1 cellular context compared by ENCODE assay signal in the genomic region with DNA sequence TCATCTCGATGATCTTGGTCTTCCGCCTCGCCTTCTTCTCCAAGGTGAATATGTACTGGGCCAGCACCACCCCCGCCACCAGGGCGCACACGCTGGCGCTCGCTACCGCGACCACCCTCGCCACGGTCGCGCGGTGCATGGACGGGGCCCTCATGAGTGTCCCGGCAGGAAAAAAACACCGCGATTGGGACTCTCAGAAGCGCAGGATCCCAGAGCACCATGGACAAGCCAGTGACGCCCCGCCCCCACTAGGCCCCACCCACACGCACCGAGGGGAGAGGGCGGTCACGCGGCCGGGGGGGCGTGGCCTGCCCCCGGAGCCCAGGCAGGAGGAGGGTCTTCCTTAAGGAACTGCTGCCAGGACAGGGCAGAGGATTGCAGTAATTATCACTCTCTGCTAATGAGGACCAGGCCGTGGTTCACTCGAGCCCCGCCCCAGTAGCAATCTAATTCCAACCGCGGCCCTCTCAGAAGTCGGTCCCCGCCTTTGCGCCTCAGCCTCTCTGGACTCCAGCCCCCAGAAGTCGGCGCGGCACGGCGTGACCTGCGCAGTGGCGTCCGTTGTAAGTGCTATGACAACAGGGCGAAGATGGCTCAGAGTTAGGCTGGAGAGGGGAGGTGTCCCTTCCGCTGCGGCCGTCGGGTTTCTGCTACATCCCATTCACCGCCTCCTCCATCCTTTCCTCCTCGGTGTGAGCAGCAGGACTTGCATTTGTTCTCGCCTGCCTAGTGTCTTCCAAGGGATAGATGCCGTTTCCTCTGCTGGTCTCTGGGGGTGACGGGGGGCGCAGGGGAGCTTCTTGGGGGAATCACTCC.
TF ChIP-seq lines count a peak whose summit lies in the region.

A gene (plus strand): TSS at position 575 of the 816 bp plus-strand sequence. CDS start 16,689 bp downstream, outside the sequence.

TF ChIP-seq in HepG2, 621 proteins besides CTCF, POLR2A, EP300 and RAD21 (continued from another document and continues in another):
- TF ChIP-seq, protein P1, sequence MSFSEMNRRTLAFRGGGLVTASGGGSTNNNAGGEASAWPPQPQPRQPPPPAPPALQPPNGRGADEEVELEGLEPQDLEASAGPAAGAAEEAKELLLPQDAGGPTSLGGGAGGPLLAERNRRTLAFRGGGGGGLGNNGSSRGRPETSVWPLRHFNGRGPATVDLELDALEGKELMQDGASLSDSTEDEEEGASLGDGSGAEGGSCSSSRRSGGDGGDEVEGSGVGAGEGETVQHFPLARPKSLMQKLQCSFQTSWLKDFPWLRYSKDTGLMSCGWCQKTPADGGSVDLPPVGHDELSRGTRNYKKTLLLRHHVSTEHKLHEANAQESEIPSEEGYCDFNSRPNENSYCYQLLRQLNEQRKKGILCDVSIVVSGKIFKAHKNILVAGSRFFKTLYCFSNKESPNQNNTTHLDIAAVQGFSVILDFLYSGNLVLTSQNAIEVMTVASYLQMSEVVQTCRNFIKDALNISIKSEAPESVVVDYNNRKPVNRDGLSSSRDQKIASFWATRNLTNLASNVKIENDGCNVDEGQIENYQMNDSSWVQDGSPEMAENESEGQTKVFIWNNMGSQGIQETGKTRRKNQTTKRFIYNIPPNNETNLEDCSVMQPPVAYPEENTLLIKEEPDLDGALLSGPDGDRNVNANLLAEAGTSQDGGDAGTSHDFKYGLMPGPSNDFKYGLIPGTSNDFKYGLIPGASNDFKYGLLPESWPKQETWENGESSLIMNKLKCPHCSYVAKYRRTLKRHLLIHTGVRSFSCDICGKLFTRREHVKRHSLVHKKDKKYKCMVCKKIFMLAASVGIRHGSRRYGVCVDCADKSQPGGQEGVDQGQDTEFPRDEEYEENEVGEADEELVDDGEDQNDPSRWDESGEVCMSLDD (CRISPR knock-in tag; IDR thresholded peaks at IDR 0.05; ENCODE audit: borderline replicate concordance): no peak
- TF ChIP-seq ZNF775 (CRISPR knock-in tag; IDR thresholded peaks at IDR 0.05; ENCODE audit: borderline replicate concordance) (no peak), HDAC2 (CRISPR knock-in tag; IDR thresholded peaks at IDR 0.05) (peak; percentile 55; the same call in 1 of the 2 replicates), ZNF12 (CRISPR knock-in tag; IDR thresholded peaks at IDR 0.05) (no peak), TAF1 (CRISPR knock-in tag; IDR thresholded peaks at IDR 0.05) (no peak; the same call in 1 of the 2 replicates), GATAD1 (CRISPR knock-in tag; IDR thresholded peaks at IDR 0.05) (peak; percentile 61), KDM4B (CRISPR knock-in tag; IDR thresholded peaks at IDR 0.05) (no peak), DNMT3B (CRISPR knock-in tag; conservative IDR thresholded peaks at IDR 0.05) (no peak), SP140L (CRISPR knock-in tag; IDR thresholded peaks at IDR 0.05; ENCODE audit: borderline replicate concordance) (no peak), ZNF616 (CRISPR knock-in tag; IDR thresholded peaks at IDR 0.05; ENCODE audit: low read depth) (no peak; the same call in 1 of the 2 replicates), MAZ (IDR thresholded peaks at IDR 0.05; ENCODE audit: borderline replicate concordance, low read depth, low read length) (peak; percentile 61; the same call in 1 of the 2 replicates), MAZ (CRISPR knock-in tag; IDR thresholded peaks at IDR 0.05; ENCODE audit: low read depth) (peak; percentile 54; the same call in 1 of the 2 replicates), ATRX (CRISPR knock-in tag; IDR thresholded peaks at IDR 0.05; ENCODE audit: borderline replicate concordance) (no peak), SIN3B (IDR thresholded peaks at IDR 0.05; ENCODE audit: low read length) (no peak), ARNT2 (CRISPR knock-in tag; IDR thresholded peaks at IDR 0.05; ENCODE audit: low read depth) (no peak), TEAD2 (CRISPR knock-in tag; IDR thresholded peaks at IDR 0.05) (no peak), FIP1L1 (IDR thresholded peaks at IDR 0.05; ENCODE audit: borderline replicate concordance, insufficient read depth, low read depth, low read length) (no peak), ZNF510 (CRISPR knock-in tag; IDR thresholded peaks at IDR 0.05; ENCODE audit: low read depth) (no peak), KLF16 (CRISPR knock-in tag; IDR thresholded peaks at IDR 0.05) (peak in 1 of 2 experiments; percentile 43; a peak in 1 of 4 replicates), ZNF235 (CRISPR knock-in tag; IDR thresholded peaks at IDR 0.05; ENCODE audit: borderline replicate concordance) (peak; percentile 68; the same call in 1 of the 2 replicates), SP4 (CRISPR knock-in tag; IDR thresholded peaks at IDR 0.05) (peak; percentile 79), ZNF24 (IDR thresholded peaks at IDR 0.05) (no peak), ZNF253 (CRISPR knock-in tag; IDR thresholded peaks at IDR 0.05; ENCODE audit: borderline replicate concordance) (0 out of 2 replicates have a peak, but pooled peaks have one; percentile 59), ISL2 (CRISPR knock-in tag; IDR thresholded peaks at IDR 0.05) (no peak), RELA (CRISPR knock-in tag; IDR thresholded peaks at IDR 0.05) (no peak), ZNF329 (CRISPR knock-in tag; IDR thresholded peaks at IDR 0.05; ENCODE audit: low read depth) (0 out of 2 replicates have a peak, but pooled peaks have one; percentile 55), JARID2 (CRISPR knock-in tag; IDR thresholded peaks at IDR 0.05; ENCODE audit: insufficient replicate concordance) (peak; percentile 74), CEBPB (IDR thresholded peaks at IDR 0.05; ENCODE audit: borderline replicate concordance, low read depth, low read length) (no peak), ZNF790 (CRISPR knock-in tag; IDR thresholded peaks at IDR 0.05; ENCODE audit: borderline replicate concordance) (no peak), PAF1 (CRISPR knock-in tag; IDR thresholded peaks at IDR 0.05) (no peak), KDM6A (CRISPR knock-in tag; IDR thresholded peaks at IDR 0.05; ENCODE audit: low read depth) (no peak), ZNF256 (CRISPR knock-in tag; conservative IDR thresholded peaks at IDR 0.05) (no peak), ZNF737 (CRISPR knock-in tag; IDR thresholded peaks at IDR 0.05; ENCODE audit: borderline replicate concordance) (no peak), PRMT3 (CRISPR knock-in tag; IDR thresholded peaks at IDR 0.05; ENCODE audit: borderline replicate concordance, low read depth) (peak; percentile 38; the same call in 1 of the 2 replicates)
- TF ChIP-seq, protein P2, sequence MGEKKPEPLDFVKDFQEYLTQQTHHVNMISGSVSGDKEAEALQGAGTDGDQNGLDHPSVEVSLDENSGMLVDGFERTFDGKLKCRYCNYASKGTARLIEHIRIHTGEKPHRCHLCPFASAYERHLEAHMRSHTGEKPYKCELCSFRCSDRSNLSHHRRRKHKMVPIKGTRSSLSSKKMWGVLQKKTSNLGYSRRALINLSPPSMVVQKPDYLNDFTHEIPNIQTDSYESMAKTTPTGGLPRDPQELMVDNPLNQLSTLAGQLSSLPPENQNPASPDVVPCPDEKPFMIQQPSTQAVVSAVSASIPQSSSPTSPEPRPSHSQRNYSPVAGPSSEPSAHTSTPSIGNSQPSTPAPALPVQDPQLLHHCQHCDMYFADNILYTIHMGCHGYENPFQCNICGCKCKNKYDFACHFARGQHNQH (CRISPR knock-in tag; IDR thresholded peaks at IDR 0.05): peak; percentile 36; the same call in 1 of the 2 replicates
- TF ChIP-seq, protein P3, sequence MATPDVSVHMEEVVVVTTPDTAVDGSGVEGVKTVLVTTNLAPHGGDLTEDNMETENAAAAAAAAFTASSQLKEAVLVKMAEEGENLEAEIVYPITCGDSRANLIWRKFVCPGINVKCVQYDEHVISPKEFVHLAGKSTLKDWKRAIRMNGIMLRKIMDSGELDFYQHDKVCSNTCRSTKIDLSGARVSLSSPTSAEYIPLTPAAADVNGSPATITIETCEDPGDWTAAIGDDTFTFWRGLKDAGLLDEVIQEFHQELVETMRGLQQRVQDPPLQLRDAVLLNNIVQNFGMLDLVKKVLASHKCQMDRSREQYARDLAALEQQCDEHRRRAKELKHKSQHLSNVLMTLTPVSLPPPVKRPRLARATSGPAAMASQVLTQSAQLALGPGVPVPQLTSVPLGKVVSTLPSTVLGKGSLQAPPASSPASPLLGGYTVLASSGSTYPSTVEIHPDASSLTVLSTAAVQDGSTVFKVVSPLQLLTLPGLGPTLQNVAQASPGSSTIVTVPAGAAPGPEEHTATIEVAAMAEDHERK (CRISPR knock-in tag; IDR thresholded peaks at IDR 0.05; ENCODE audit: low read depth): peak; percentile 81
- TF ChIP-seq, protein P4, sequence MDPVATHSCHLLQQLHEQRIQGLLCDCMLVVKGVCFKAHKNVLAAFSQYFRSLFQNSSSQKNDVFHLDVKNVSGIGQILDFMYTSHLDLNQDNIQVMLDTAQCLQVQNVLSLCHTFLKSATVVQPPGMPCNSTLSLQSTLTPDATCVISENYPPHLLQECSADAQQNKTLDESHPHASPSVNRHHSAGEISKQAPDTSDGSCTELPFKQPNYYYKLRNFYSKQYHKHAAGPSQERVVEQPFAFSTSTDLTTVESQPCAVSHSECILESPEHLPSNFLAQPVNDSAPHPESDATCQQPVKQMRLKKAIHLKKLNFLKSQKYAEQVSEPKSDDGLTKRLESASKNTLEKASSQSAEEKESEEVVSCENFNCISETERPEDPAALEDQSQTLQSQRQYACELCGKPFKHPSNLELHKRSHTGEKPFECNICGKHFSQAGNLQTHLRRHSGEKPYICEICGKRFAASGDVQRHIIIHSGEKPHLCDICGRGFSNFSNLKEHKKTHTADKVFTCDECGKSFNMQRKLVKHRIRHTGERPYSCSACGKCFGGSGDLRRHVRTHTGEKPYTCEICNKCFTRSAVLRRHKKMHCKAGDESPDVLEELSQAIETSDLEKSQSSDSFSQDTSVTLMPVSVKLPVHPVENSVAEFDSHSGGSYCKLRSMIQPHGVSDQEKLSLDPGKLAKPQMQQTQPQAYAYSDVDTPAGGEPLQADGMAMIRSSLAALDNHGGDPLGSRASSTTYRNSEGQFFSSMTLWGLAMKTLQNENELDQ (CRISPR knock-in tag; IDR thresholded peaks at IDR 0.05; ENCODE audit: borderline replicate concordance): no peak
- TF ChIP-seq, protein P5, sequence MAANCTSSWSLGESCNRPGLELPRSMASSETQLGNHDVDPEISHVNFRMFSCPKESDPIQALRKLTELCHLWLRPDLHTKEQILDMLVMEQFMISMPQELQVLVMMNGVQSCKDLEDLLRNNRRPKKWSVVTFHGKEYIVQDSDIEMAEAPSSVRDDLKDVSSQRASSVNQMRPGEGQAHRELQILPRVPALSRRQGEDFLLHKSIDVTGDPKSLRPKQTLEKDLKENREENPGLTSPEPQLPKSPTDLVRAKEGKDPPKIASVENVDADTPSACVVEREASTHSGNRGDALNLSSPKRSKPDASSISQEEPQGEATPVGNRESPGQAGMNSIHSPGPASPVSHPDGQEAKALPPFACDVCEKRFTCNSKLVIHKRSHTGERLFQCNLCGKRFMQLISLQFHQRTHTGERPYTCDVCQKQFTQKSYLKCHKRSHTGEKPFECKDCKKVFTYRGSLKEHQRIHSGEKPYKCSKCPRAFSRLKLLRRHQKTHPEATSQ (CRISPR knock-in tag; IDR thresholded peaks at IDR 0.05; ENCODE audit: borderline replicate concordance): no peak
- TF ChIP-seq, protein P6, sequence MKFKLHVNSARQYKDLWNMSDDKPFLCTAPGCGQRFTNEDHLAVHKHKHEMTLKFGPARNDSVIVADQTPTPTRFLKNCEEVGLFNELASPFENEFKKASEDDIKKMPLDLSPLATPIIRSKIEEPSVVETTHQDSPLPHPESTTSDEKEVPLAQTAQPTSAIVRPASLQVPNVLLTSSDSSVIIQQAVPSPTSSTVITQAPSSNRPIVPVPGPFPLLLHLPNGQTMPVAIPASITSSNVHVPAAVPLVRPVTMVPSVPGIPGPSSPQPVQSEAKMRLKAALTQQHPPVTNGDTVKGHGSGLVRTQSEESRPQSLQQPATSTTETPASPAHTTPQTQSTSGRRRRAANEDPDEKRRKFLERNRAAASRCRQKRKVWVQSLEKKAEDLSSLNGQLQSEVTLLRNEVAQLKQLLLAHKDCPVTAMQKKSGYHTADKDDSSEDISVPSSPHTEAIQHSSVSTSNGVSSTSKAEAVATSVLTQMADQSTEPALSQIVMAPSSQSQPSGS (CRISPR knock-in tag; IDR thresholded peaks at IDR 0.05): no peak
- TF ChIP-seq, protein P7, sequence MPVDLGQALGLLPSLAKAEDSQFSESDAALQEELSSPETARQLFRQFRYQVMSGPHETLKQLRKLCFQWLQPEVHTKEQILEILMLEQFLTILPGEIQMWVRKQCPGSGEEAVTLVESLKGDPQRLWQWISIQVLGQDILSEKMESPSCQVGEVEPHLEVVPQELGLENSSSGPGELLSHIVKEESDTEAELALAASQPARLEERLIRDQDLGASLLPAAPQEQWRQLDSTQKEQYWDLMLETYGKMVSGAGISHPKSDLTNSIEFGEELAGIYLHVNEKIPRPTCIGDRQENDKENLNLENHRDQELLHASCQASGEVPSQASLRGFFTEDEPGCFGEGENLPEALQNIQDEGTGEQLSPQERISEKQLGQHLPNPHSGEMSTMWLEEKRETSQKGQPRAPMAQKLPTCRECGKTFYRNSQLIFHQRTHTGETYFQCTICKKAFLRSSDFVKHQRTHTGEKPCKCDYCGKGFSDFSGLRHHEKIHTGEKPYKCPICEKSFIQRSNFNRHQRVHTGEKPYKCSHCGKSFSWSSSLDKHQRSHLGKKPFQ (CRISPR knock-in tag; IDR thresholded peaks at IDR 0.05; ENCODE audit: insufficient replicate concordance): no peak
- TF ChIP-seq, protein P8, sequence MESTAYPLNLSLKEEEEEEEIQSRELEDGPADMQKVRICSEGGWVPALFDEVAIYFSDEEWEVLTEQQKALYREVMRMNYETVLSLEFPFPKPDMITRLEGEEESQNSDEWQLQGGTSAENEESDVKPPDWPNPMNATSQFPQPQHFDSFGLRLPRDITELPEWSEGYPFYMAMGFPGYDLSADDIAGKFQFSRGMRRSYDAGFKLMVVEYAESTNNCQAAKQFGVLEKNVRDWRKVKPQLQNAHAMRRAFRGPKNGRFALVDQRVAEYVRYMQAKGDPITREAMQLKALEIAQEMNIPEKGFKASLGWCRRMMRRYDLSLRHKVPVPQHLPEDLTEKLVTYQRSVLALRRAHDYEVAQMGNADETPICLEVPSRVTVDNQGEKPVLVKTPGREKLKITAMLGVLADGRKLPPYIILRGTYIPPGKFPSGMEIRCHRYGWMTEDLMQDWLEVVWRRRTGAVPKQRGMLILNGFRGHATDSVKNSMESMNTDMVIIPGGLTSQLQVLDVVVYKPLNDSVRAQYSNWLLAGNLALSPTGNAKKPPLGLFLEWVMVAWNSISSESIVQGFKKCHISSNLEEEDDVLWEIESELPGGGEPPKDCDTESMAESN (CRISPR knock-in tag; conservative IDR thresholded peaks at IDR 0.05): no peak
- TF ChIP-seq, protein P9, sequence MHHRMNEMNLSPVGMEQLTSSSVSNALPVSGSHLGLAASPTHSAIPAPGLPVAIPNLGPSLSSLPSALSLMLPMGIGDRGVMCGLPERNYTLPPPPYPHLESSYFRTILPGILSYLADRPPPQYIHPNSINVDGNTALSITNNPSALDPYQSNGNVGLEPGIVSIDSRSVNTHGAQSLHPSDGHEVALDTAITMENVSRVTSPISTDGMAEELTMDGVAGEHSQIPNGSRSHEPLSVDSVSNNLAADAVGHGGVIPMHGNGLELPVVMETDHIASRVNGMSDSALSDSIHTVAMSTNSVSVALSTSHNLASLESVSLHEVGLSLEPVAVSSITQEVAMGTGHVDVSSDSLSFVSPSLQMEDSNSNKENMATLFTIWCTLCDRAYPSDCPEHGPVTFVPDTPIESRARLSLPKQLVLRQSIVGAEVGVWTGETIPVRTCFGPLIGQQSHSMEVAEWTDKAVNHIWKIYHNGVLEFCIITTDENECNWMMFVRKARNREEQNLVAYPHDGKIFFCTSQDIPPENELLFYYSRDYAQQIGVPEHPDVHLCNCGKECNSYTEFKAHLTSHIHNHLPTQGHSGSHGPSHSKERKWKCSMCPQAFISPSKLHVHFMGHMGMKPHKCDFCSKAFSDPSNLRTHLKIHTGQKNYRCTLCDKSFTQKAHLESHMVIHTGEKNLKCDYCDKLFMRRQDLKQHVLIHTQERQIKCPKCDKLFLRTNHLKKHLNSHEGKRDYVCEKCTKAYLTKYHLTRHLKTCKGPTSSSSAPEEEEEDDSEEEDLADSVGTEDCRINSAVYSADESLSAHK (CRISPR knock-in tag; IDR thresholded peaks at IDR 0.05; ENCODE audit: borderline replicate concordance): no peak
